Comparison of ENCODE assay signal across 6 cellular contexts in the genomic region with DNA sequence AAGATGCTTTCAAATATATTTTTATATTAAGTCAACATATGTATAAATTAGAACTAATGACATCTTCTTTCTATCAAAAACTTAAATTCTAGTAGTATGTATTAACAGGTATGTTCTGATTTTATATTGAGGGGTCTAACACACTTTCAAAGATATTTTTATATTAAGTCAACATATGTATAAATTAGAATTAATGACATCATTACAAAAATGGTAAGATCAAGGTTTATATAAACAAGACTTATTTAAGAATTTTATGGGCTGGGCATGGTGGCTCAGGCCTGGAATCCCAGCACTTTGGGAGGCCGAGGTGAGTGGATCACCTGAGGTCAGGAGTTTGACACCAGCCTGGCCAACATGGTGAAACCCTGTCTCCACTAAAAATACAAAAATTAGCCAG.
A peak's percentile ranks its signal among the peaks of the same experiment; 100 is the strongest.
DNase-seq lines count a peak whose midpoint lies in the region; ATAC-seq, FAIRE-seq and TF ChIP-seq lines count a peak whose summit lies in the region.
"Not testable (repeated sequence)": the region's sequence is repeated elsewhere in the genome, so short reads cannot be mapped to it uniquely, and the experiment has no call there.

No MANE protein-coding gene starts in this region.

- not testable (repeated sequence) for TF ChIP-seq POLR2A in GM12878 (IDR thresholded peaks at IDR 0.05; ENCODE audit: low read depth, low read length)

- CTCF ChIA-PET in GM12878 (lab: Yijun Ruan, JAX) = not testable (repeated sequence)

- H3K79me2 ChIP-seq in GM12878 (ENCODE audit: control insufficient read depth, insufficient read depth, low read length) = not testable (repeated sequence)

- not testable (repeated sequence) for TF ChIP-seq EP300 in GM12878 (IDR thresholded peaks at IDR 0.05; ENCODE audit: borderline replicate concordance in 1 of 2, control insufficient read depth in 1 of 2, low read depth in 2 of 2, low read length in 2 of 2)

- TF ChIP-seq RAD21 in GM12878 (IDR thresholded peaks at IDR 0.05; ENCODE audit: insufficient read depth, low read depth, low read length) = not testable (repeated sequence)

- H3K36me3 ChIP-seq in GM12878 (ENCODE audit: control insufficient read depth in 2 of 2, insufficient read depth in 2 of 2, low read length in 1 of 2); kidney (ENCODE audit: control insufficient read depth in 1 of 2, insufficient read depth in 2 of 2, low read length in 2 of 2); pancreas: not testable (repeated sequence)

- H3K4me1 ChIP-seq in GM12878 (ENCODE audit: control insufficient read depth, insufficient read depth, low read length); kidney (ENCODE audit: control insufficient read depth in 1 of 2, insufficient read depth in 1 of 2, low read depth in 1 of 2, low read length in 2 of 2); pancreas: not testable (repeated sequence)

- not testable (repeated sequence) for H3K9ac ChIP-seq in GM12878 (ENCODE audit: control insufficient read depth, insufficient read depth, low read length); kidney (ENCODE audit: low read length in 2 of 2)

- H3K27me3 ChIP-seq in GM12878 (replicated peaks in 1 of 2; ENCODE audit: control insufficient read depth in 2 of 2, insufficient read depth in 2 of 2, low read length in 1 of 2); pancreas: not testable (repeated sequence)

- RAD21 ChIA-PET in GM12878 (lab: Charles Lee; ENCODE audit: unreplicated experiment) = interaction anchor here (3.9 kb wide), 1 partner anchor 64 kb away, joined by 25 read pairs; no protein-coding TSS in a partner anchor

- not testable (repeated sequence) for H3K27ac ChIP-seq in GM12878 (ENCODE audit: control insufficient read depth, insufficient read depth); kidney (ENCODE audit: low read depth in 2 of 2, low read length in 2 of 2); pancreas

- H3K4me3 ChIP-seq in GM12878; kidney (ENCODE audit: low read length in 2 of 2); pancreas: not testable (repeated sequence)

- FAIRE-seq in G401.6 (lab: Jason Lieb, UNC) (peak; percentile 28), RCC 7860 (lab: Jason Lieb, UNC) (peak; percentile 35), endometrium (lab: Jason Lieb, UNC) (peak; percentile 18), kidney (lab: Jason Lieb, UNC) (peak; percentile 68), pancreas (lab: Jason Lieb, UNC) (peak; percentile 45)
- not testable (repeated sequence) for FAIRE-seq in GM12878 (lab: Jason Lieb, UNC)

- not testable (repeated sequence) for TF ChIP-seq CTCF in GM12878 (IDR thresholded peaks at IDR 0.05 in 2 of 3, conservative IDR thresholded peaks at IDR 0.05 in 1 of 3; ENCODE audit: control insufficient read depth in 2 of 3, extremely low read depth in 1 of 3, insufficient read depth in 1 of 3, low read depth in 3 of 3, low read length in 3 of 3); kidney (IDR thresholded peaks at IDR 0.05; ENCODE audit: borderline replicate concordance, extremely low read depth, insufficient read depth); pancreas (IDR thresholded peaks at IDR 0.05)

- SMC1A ChIA-PET in GM12878 (lab: Charles Lee; ENCODE audit: uncharacterized antibody, unreplicated experiment) = interaction anchor here (1.3 to 2.7 kb wide), 5 partner anchors 10 to 65 kb away, joined by 6 to 26 read pairs (median 9); no protein-coding TSS in a partner anchor

- H2AFZ ChIP-seq in GM12878 (ENCODE audit: control insufficient read depth, low read depth, low read length) = not testable (repeated sequence)

- H4K20me1 ChIP-seq in GM12878 (ENCODE audit: control insufficient read depth, insufficient read depth) = not testable (repeated sequence)

- WGBS in GM12878 (ENCODE audit: insufficient coverage, insufficient replicate concordance, low lambda C conversion rate, missing lambda C conversion rate) = 0% methylated on average over 1 of the region's 1 CpG
- 74 to 95% methylated on average over 1 of the region's 1 CpG for WGBS in pancreas, 2 donors

- not testable (repeated sequence) for BruUV-seq in GM12878 (replicated peaks; lab: Mats Ljungman, UMichigan)

- intact Hi-C loops in GM12878 (cut with micrococcal nuclease; ENCODE audit: unreplicated experiment) = loop anchor here (5.0 kb wide), 1 partner anchor 65 kb away; no protein-coding TSS in a partner anchor
- intact Hi-C loops in kidney (cut with DNase I); pancreas (cut with DNase I): not testable (repeated sequence)

- DNase-seq in RCC 7860 (ENCODE audit: low spot score); GM12878 (ENCODE audit: low read depth, low spot score); kidney; pancreas: not testable (repeated sequence)

- ATAC-seq in GM12878, pancreas: not testable (repeated sequence)

- POLR2A ChIA-PET in GM12878 (lab: Charles Lee) = not testable (repeated sequence)

- in situ Hi-C loops in GM12878 (cut with MboI) = not testable (repeated sequence)

- not testable (repeated sequence) for H3K9me3 ChIP-seq in GM12878 (replicated peaks; ENCODE audit: control insufficient read depth, insufficient read depth, low read length); kidney (ENCODE audit: control insufficient read depth in 1 of 2, low read length in 2 of 2); pancreas

- not testable (repeated sequence) for H3K4me2 ChIP-seq in GM12878 (ENCODE audit: control insufficient read depth, insufficient read depth)

TF ChIP-seq in GM12878, 131 proteins besides CTCF, POLR2A, EP300 and RAD21:
- TF ChIP-seq ATF7 (IDR thresholded peaks at IDR 0.05; ENCODE audit: low read depth) = peak; percentile 54; the same call in 1 of the 2 replicates
TF ChIP-seq in GM12878: peak in this region for 1; not testable (repeated sequence) for 130.
